ENCODE assay signal across 8 cellular contexts in genomic region chr17:64420143-64420670, GRCh38. TPM values are rescaled to one million over a fixed set of nuclear protein-coding genes. Genes with fewer than 3 reads are reported as not detected.
DNase-seq lines count a peak whose midpoint lies in the region; ATAC-seq and TF ChIP-seq lines count a peak whose summit lies in the region.

No MANE protein-coding gene starts in this region.

- no peaks in the 10 kb centered on the region for H3K36me3 ChIP-seq in IMR-90 (ENCODE audit: control insufficient read depth, insufficient read depth, low read length)
- no peaks in the 10 kb centered on the region for H3K36me3 ChIP-seq in heart left ventricle

- in situ Hi-C loops in IMR-90 (cut with MboI; ENCODE audit: low sequenced_read_pairs): loop anchor here (5.0 kb wide), 2 partner anchors 72 to 98 kb away; no protein-coding TSS in a partner anchor

- H2BK120ac ChIP-seq in IMR-90 (ENCODE audit: low read depth, low read length): no peak overlapping the region

- no peaks in the 10 kb centered on the region for H4K20me1 ChIP-seq in IMR-90 (ENCODE audit: insufficient read depth, low read length)

- H2AK9ac ChIP-seq in IMR-90 (replicated peaks; ENCODE audit: low read depth, low read length, poor library complexity): no peak overlapping the region

- no peak overlapping the region for H3K56ac ChIP-seq in IMR-90 (ENCODE audit: extremely low read depth, insufficient read depth, low read length)

- dilution Hi-C loops in IMR-90 (cut with HindIII; ENCODE audit: low sequenced_read_pairs, unreplicated experiment): no loop called here

- no peak overlapping the region for H4K5ac ChIP-seq in IMR-90 (ENCODE audit: low read depth, low read length)

- H3K27me3 ChIP-seq in IMR-90 (ENCODE audit: control insufficient read depth, insufficient read depth, low read length) (peaks cover 12% of the 10 kb centered on the region), heart left ventricle (no peaks in the 10 kb centered on the region)

- TF ChIP-seq RAD21 in IMR-90 (IDR thresholded peaks at IDR 0.05; ENCODE audit: low read length): peak; percentile 85

- intact Hi-C loops in IMR-90 (cut with micrococcal nuclease) (loop anchor here (1.0 to 2.0 kb wide), 2 partner anchors 71 to 229 kb away; no protein-coding TSS in a partner anchor), heart left ventricle (cut with DNase I) (loop anchor here (1.0 to 10.0 kb wide), 9 partner anchors 67 to 235 kb away; partner anchors contain the start of gene POLG2 (in 1 of the 10))

- no peak for DNase-seq in activated CD4-positive, CD25-positive, alpha-beta regulatory T cell treated with anti-CD3 and anti-CD28 coated beads, Interleukin-2, amount 50 U/mL, for 72 hours
- DNase-seq in IMR-90 (peak; percentile 84), NCI-H82 (lab: John Stamatoyannopoulos, UW) (peak; percentile 85), heart left ventricle (peak in 1 of 5 donors; percentile 43), pulmonary artery endothelial cell (ENCODE audit: low read depth, low spot score) (peak; percentile 52)
- DNase-seq in activated gamma-delta T cell treated with anti-CD3 and anti-CD28 coated beads, Interleukin-2, amount 50 U/mL, for 16 hours (ENCODE audit: low read depth): peak; percentile 11
- no peak for DNase-seq in stimulated activated CD4-positive, alpha-beta T cell treated with anti-CD3 and anti-CD28 coated beads, Interleukin-4, amount 100 ng/mL, for 1 hour

- H3K4me1 ChIP-seq in IMR-90 (ENCODE audit: control insufficient read depth, insufficient read depth, low read length) (peaks cover 2% of the 10 kb centered on the region; the same call in 1 of the 2 replicates), heart left ventricle (peaks cover 0 to 18% (median 4%) of the 10 kb centered on the region in 12 donors)

- no peak overlapping the region for H4K91ac ChIP-seq in IMR-90 (ENCODE audit: insufficient read depth, low read depth, low read length)

- ATAC-seq in activated CD4-positive, CD25-positive, alpha-beta regulatory T cell treated with anti-CD3 and anti-CD28 coated beads, Interleukin-2, amount 50 U/mL, for 24 hours: peak; percentile 53 to 80
- peak; percentile 91 for ATAC-seq in IMR-90 (ENCODE audit: low read depth)
- peak; percentile 71 to 86 (median 79) for ATAC-seq in heart left ventricle

- CTCF ChIA-PET in IMR-90 (lab: Yijun Ruan, JAX): interaction anchor here (0.6 to 2.6 kb wide), 13 partner anchors 58 to 146 kb away, joined by 3 to 35 read pairs (median 4); partner anchors contain the start of gene CEP95

- no peak overlapping the region for H3K18ac ChIP-seq in IMR-90 (ENCODE audit: low read depth, low read length)

- H3K4me2 ChIP-seq in IMR-90 (ENCODE audit: low read depth, low read length): no peak overlapping the region

- no peak overlapping the region for H3K14ac ChIP-seq in IMR-90 (replicated peaks; ENCODE audit: low read depth, low read length)

- no peak overlapping the region for H3K4ac ChIP-seq in IMR-90 (ENCODE audit: low read depth, low read length)

- TF ChIP-seq POLR2A in IMR-90 (IDR thresholded peaks at IDR 0.05; ENCODE audit: low read depth, low read length) (no peak), heart left ventricle (IDR thresholded peaks at IDR 0.05) (no peak)

- no peak overlapping the region for H2BK5ac ChIP-seq in IMR-90 (ENCODE audit: low read depth, low read length, poor library complexity, severe bottlenecking)

- H3K27ac ChIP-seq in IMR-90 (ENCODE audit: insufficient read depth, low read length): no peak overlapping the region
- no peak overlapping the region for H3K27ac ChIP-seq in heart left ventricle

- no peak overlapping the region for H3K9ac ChIP-seq in IMR-90 (ENCODE audit: low read depth, low read length)

- H3K23ac ChIP-seq in IMR-90 (ENCODE audit: low read depth, low read length): no peak overlapping the region

- no peak overlapping the region for H2BK20ac ChIP-seq in IMR-90 (ENCODE audit: low read depth, low read length)

- no TSS peak for BruUV-seq in IMR-90 (replicated peaks; lab: Mats Ljungman, UMichigan)

- H3K4me3 ChIP-seq in IMR-90 (ENCODE audit: insufficient read depth, low read depth, low read length) (no peak overlapping the region), heart left ventricle (no peak overlapping the region)

- no peak overlapping the region for H2AFZ ChIP-seq in IMR-90 (replicated peaks; ENCODE audit: low read length, poor library complexity)

- 0% methylated on average over 1 of the region's 6 CpGs; no CpG with 5 or more reads in 1 of the 2 experiments for WGBS in IMR-90 (ENCODE audit: extremely low coverage in 2 of 2, insufficient read length in 1 of 2), 2 experiments
- WGBS in heart left ventricle, 4 donors: 25 to 28% (median 26%) methylated on average over 6 of the region's 6 CpGs

- no peak overlapping the region for H2BK15ac ChIP-seq in IMR-90 (ENCODE audit: low read depth, low read length)

- TF ChIP-seq CTCF in IMR-90 (conservative IDR thresholded peaks at IDR 0.05; ENCODE audit: low read depth, low read length): peak; percentile 84
- TF ChIP-seq CTCF in heart left ventricle (IDR thresholded peaks at IDR 0.05): peak; percentile 67 to 86 (median 78)

- POLR2A ChIA-PET in IMR-90 (lab: Charles Lee; ENCODE audit: unreplicated experiment): interaction anchor here (0.5 to 1.1 kb wide), 3 partner anchors 75 to 642 kb away, joined by 3 read pairs; partner anchors contain the start of genes CEP95 and DDX5

- H3K9me3 ChIP-seq in IMR-90 (ENCODE audit: control insufficient read depth, insufficient read depth, low read length) (no peaks in the 10 kb centered on the region), heart left ventricle (no peaks in the 10 kb centered on the region)

- no peaks in the 10 kb centered on the region for H3K9me1 ChIP-seq in IMR-90 (ENCODE audit: insufficient read depth, low read length)

- H4K8ac ChIP-seq in IMR-90 (ENCODE audit: low read depth in 2 of 2, low read length in 2 of 2): no peak overlapping the region

- H3K79me1 ChIP-seq in IMR-90 (ENCODE audit: low read depth in 1 of 2, low read length in 2 of 2): no peaks in the 10 kb centered on the region

- H2AK5ac ChIP-seq in IMR-90 (ENCODE audit: low read depth, low read length): no peak overlapping the region; the same call in 1 of the 2 replicates

TF ChIP-seq in IMR-90, 13 proteins besides CTCF, POLR2A, EP300 and RAD21:
- TF ChIP-seq CEBPB (IDR thresholded peaks at IDR 0.05; ENCODE audit: low read depth, low read length) (no peak), RFX5 (IDR thresholded peaks at IDR 0.05; ENCODE audit: low read depth, low read length) (no peak), MAZ (IDR thresholded peaks at IDR 0.05; ENCODE audit: borderline replicate concordance, low read depth, low read length) (no peak), SMC3 (IDR thresholded peaks at IDR 0.05; ENCODE audit: low read depth, low read length) (peak; percentile 86), CHD1 (IDR thresholded peaks at IDR 0.05; ENCODE audit: low read depth, low read length) (no peak), BHLHE40 (IDR thresholded peaks at IDR 0.05; ENCODE audit: low read depth, low read length) (peak; percentile 33; the same call in 1 of the 2 replicates), ELK1 (IDR thresholded peaks at IDR 0.05; ENCODE audit: borderline replicate concordance, low read depth, low read length) (no peak), MAFK (IDR thresholded peaks at IDR 0.05; ENCODE audit: low read depth, low read length) (no peak), NFE2L2 (IDR thresholded peaks at IDR 0.05; ENCODE audit: low read depth, low read length) (no peak), FOS (IDR thresholded peaks at IDR 0.05; ENCODE audit: low read depth, low read length) (no peak), RCOR1 (IDR thresholded peaks at IDR 0.05; ENCODE audit: insufficient replicate concordance, low read length) (no peak), USF2 (IDR thresholded peaks at IDR 0.05; ENCODE audit: low read depth, low read length) (peak; percentile 30; the same call in 1 of the 2 replicates), MXI1 (IDR thresholded peaks at IDR 0.05; ENCODE audit: borderline replicate concordance, low read depth, low read length) (no peak)

RNA-seq across cellular contexts. Expression of gene MILR1, which starts 28.7 kb away (rescaled TPM):
- total RNA-seq in IMR-90 (2012; rRNA removed) (0.36 and 0.56 TPM in 2 replicates), heart left ventricle (10 to 100 TPM in 1 of 9 donors, 1 to 10 TPM in 7, under 1 TPM in 1; 0.95 to 23.0 (median 2.4) TPM), pulmonary artery endothelial cell (3.3 and 4.6 TPM in 2 replicates)
- polyA plus RNA-seq in IMR-90 (2012; rRNA removed) (0.23 and 0.44 TPM in 2 replicates), heart left ventricle (1 to 10 TPM; 1.6 to 1.7 TPM)
- polyA plus RNA-seq in IMR-90 (2012; cell fraction: cytosol; rRNA removed): 0.05 and 1.2 TPM in 2 replicates
- 0.18 and 0.78 TPM in 2 replicates for polyA plus RNA-seq in IMR-90 (2012; cell fraction: nucleus; rRNA removed; ENCODE audit: low replicate concordance)

RNA-seq across cellular contexts. Expression of gene PECAM1, which starts 29.5 kb away (rescaled TPM):
- total RNA-seq in IMR-90 (2012; rRNA removed): not detected in 2 replicates
- polyA plus RNA-seq in IMR-90 (2012; rRNA removed): not detected in 2 replicates
- not detected in 2 replicates for polyA plus RNA-seq in IMR-90 (2012; cell fraction: cytosol; rRNA removed)
- not detected in 2 replicates for polyA plus RNA-seq in IMR-90 (2012; cell fraction: nucleus; rRNA removed; ENCODE audit: low replicate concordance)
- 100 to 1,000 TPM in 6 of 9 donors, 10 to 100 TPM in 3; 66.2 to 259 (median 117) TPM for total RNA-seq in heart left ventricle
- polyA plus RNA-seq in heart left ventricle: 10 to 100 TPM; 26.1 to 74.2 TPM
- 1,023 and 1,361 TPM in 2 replicates for total RNA-seq in pulmonary artery endothelial cell

Comparison
In these comparisons a context has a peak if more than half of its experiments do, and no peak if none do; other contexts are left out.
1. DNase-seq: peak in IMR-90 (single experiment), NCI-H82 (single experiment), activated gamma-delta T cell treated with anti-CD3 and anti-CD28 coated beads, Interleukin-2, amount 50 U/mL, for 16 hours (single experiment) and pulmonary artery endothelial cell (single experiment); none in activated CD4-positive, CD25-positive, alpha-beta regulatory T cell treated with anti-CD3 and anti-CD28 coated beads, Interleukin-2, amount 50 U/mL, for 72 hours (single experiment) and stimulated activated CD4-positive, alpha-beta T cell treated with anti-CD3 and anti-CD28 coated beads, Interleukin-4, amount 100 ng/mL, for 1 hour (single experiment).
2. RNA of gene PECAM1, which starts 29.5 kb away (total RNA-seq): 1,023 to 1,361 TPM in pulmonary artery endothelial cell and 66.2 to 259 TPM in heart left ventricle; not detected in IMR-90; every median in the first group is over 10 times any median in the second.
3. Peak in every context shown above with its lines, with median percentiles within 50 percentile points of each other: ATAC-seq.